ENCODE assay signal across 8 cellular contexts in genomic region chr19:49506575-49507105, GRCh38. TPM values are rescaled to one million over a fixed set of nuclear protein-coding genes. Genes with fewer than 3 reads are reported as not detected.
DNase-seq lines count a peak whose midpoint lies in the region; ATAC-seq and TF ChIP-seq lines count a peak whose summit lies in the region.

No MANE protein-coding gene starts in this region.

- POLR2A ChIA-PET in T-cell (lab: Charles Lee): no interaction called here

- peak; percentile 85 for TF ChIP-seq CTCF in LNCaP clone FGC (IDR thresholded peaks at IDR 0.05; ENCODE audit: control insufficient read depth, extremely low read depth, insufficient read depth)
- TF ChIP-seq CTCF in ascending aorta (IDR thresholded peaks at IDR 0.05): peak; percentile 53 to 69 (median 54)

- intact Hi-C loops in ascending aorta (cut with DNase I): no loop called here

- H3K36me3 Mint-ChIP-seq in T-cell: no peaks in the 10 kb centered on the region

- peak overlapping the region; percentile 17 to 77 for H3K27ac Mint-ChIP-seq in T-cell

- no peak overlapping the region for H3K27ac ChIP-seq in ascending aorta

- in situ Hi-C loops in G401 (cut with HindIII; ENCODE audit: low sequenced_read_pairs): no loop called here

- no peaks in the 10 kb centered on the region for H3K27me3 ChIP-seq in ascending aorta

- DNase-seq in G401 (ENCODE audit: low spot score) (peak; percentile 42), LNCaP clone FGC (ENCODE audit: low read depth) (no peak), T-cell (peak; percentile 55 to 80 (median 72)), ascending aorta (ENCODE audit: low spot score in 2 of 2) (no peak), islet precursor cell (peak; percentile 91)
- peak; percentile 51 for DNase-seq in stimulated activated CD8-positive, alpha-beta memory T cell treated with anti-CD3 and anti-CD28 coated beads, Interleukin-12 subunit alpha, Interleukin-12 subunit beta, amount 100 ng/mL, for 4 hours (ENCODE audit: low read depth)

- peaks cover 29 to 45% (median 35%) of the 10 kb centered on the region in 3 donors for H3K4me1 Mint-ChIP-seq in T-cell

- no peaks in the 10 kb centered on the region for H3K9me3 Mint-ChIP-seq in T-cell

- no peaks in the 10 kb centered on the region for H3K36me3 ChIP-seq in ascending aorta

- peaks cover 0 to under 1% of the 10 kb centered on the region in 2 donors for H3K4me1 ChIP-seq in ascending aorta

- peak; percentile 72 to 80 (median 78) for ATAC-seq in T-cell (replicated peaks in 1 of 4)
- ATAC-seq in HG02623 (IDR thresholded peaks at IDR 0.05; ENCODE audit: unreplicated experiment): no peak
- no peak for ATAC-seq in GM21737 (IDR thresholded peaks at IDR 0.05; ENCODE audit: unreplicated experiment)

- no peaks in the 10 kb centered on the region for H3K27me3 Mint-ChIP-seq in T-cell

- no peaks in the 10 kb centered on the region for H3K9me3 ChIP-seq in ascending aorta

- H3K4me3 Mint-ChIP-seq in T-cell: no peak overlapping the region

- CTCF ChIA-PET in T-cell (lab: Charles Lee): interaction anchor here (0.6 to 4.6 kb wide), 20 partner anchors 9 to 172 kb away, joined by 3 to 32 read pairs (median 4); partner anchors contain the start of gene RRAS (in 1 of the 2)

- no peak overlapping the region for H3K4me3 ChIP-seq in LNCaP clone FGC (ENCODE audit: low read depth, low read length)
- H3K4me3 ChIP-seq in ascending aorta: no peak overlapping the region

RNA-seq across cellular contexts. Expression of gene FCGRT, which starts 5.8 kb away (rescaled TPM):
- 29.8 and 35.9 TPM in 2 replicates for total RNA-seq in G401 (2014; rRNA removed; shearing (Covaris generic))
- 10 to 100 TPM; 20.3 to 41.5 (median 26.4) TPM for total RNA-seq in T-cell
- 264 TPM for total RNA-seq in ascending aorta

RNA-seq across cellular contexts. Expression of gene RPS11, which starts 10.4 kb away (rescaled TPM):
- 2,371 and 2,995 TPM in 2 replicates for total RNA-seq in G401 (2014; rRNA removed; shearing (Covaris generic))
- total RNA-seq in T-cell (1,000 to 10,000 TPM; 2,401 to 3,215 (median 2,914) TPM), ascending aorta (3,554 TPM)

RNA-seq across cellular contexts. Expression of gene RPL13A, which starts 19.2 kb away (rescaled TPM):
- 2,624 and 3,787 TPM in 2 replicates for total RNA-seq in G401 (2014; rRNA removed; shearing (Covaris generic))
- 1,000 to 10,000 TPM; 5,307 to 6,396 (median 5,878) TPM for total RNA-seq in T-cell
- total RNA-seq in ascending aorta: 2,737 TPM

RNA-seq across cellular contexts. Expression of gene RCN3, which starts 21.2 kb away (rescaled TPM):
- 0.74 and 10.8 TPM in 2 replicates for total RNA-seq in G401 (2014; rRNA removed; shearing (Covaris generic))
- 1 to 10 TPM; 1.2 to 5.7 (median 1.3) TPM for total RNA-seq in T-cell
- 116 TPM for total RNA-seq in ascending aorta

RNA-seq across cellular contexts. Expression of gene FLT3LG, which starts 32.6 kb away (rescaled TPM):
- 0.74 TPM in 1 of 2 replicates, not detected in the other for total RNA-seq in G401 (2014; rRNA removed; shearing (Covaris generic))
- 100 to 1,000 TPM; 238 to 356 (median 260) TPM for total RNA-seq in T-cell
- total RNA-seq in ascending aorta: 37.3 TPM

Comparison
In these comparisons a context has a peak if more than half of its experiments do, and no peak if none do; other contexts are left out.
1. DNase-seq: peak in G401 (single experiment), T-cell (34 of 34), islet precursor cell (single experiment) and stimulated activated CD8-positive, alpha-beta memory T cell treated with anti-CD3 and anti-CD28 coated beads, Interleukin-12 subunit alpha, Interleukin-12 subunit beta, amount 100 ng/mL, for 4 hours (single experiment); none in LNCaP clone FGC (single experiment) and ascending aorta (0 of 2).
2. ATAC-seq: peak in T-cell (4 of 4); none in HG02623 (single experiment) and GM21737 (single experiment).